8 cellular contexts compared by ENCODE assay signal in the genomic region with DNA sequence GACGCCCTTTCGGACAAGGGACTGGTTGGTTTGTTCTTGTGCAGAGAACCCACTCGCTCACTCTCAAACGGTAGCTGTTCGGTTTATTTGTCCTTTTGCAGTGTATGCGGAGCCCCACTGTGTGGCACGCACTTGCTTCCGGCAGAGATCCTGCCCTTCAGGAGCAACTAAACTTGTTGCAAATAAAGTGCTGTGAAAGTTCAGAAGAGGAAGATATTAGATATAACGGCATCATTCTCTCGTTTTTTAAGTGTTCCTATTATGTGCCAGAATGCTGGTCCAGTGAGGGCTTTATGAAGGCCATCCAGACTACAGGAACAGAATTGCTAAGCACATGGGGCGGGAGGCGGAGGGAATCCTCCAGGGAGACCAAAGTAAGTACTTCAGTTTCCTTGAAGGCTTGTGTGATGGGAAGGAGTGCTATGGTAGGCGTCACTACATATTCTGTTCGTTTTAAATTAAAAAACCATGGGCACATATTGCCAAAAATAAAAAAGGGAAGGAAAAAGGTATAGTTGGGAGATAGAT. TPM values are rescaled to one million over a fixed set of nuclear protein-coding genes. Genes with fewer than 3 reads are reported as not detected.
A peak's percentile ranks its signal among the peaks of the same experiment; 100 is the strongest.
DNase-seq lines count a peak whose midpoint lies in the region; TF ChIP-seq lines count a peak whose summit lies in the region.

No MANE protein-coding gene starts in this region.

- peak overlapping the region; percentile 96 for H3K27ac Mint-ChIP-seq in HFFc6

- H3K36me3 Mint-ChIP-seq in HFFc6 (ENCODE audit: low read depth) = peaks cover 22% of the 10 kb centered on the region; the same call in 1 of the 2 replicates

- peaks cover 53% of the 10 kb centered on the region for H3K4me1 Mint-ChIP-seq in HFFc6 (ENCODE audit: low read depth)

- peaks cover 0 to 17% of the 10 kb centered on the region in 2 donors for H3K36me3 ChIP-seq in adrenal gland (replicated peaks in 1 of 2)
- H3K36me3 ChIP-seq in iPS-15b (ENCODE audit: control insufficient read depth, insufficient read depth, low read length) = no peaks in the 10 kb centered on the region
- peaks cover 27% of the 10 kb centered on the region for H3K36me3 ChIP-seq in smooth muscle cell (ENCODE audit: low read depth)

- no peaks in the 10 kb centered on the region for H3K9me3 Mint-ChIP-seq in HFFc6

- peaks cover 20% of the 10 kb centered on the region for H3K79me2 ChIP-seq in smooth muscle cell (ENCODE audit: low read depth)

- intact Hi-C loops in adrenal gland (cut with DNase I) = no loop called here

- peak overlapping the region; percentile 85 for H3K4me2 ChIP-seq in smooth muscle cell

- peak overlapping the region; percentile 97 for H2AFZ ChIP-seq in smooth muscle cell (ENCODE audit: low read depth)

- H3K4me3 ChIP-seq in adrenal gland (peak overlapping the region; percentile 26 to 97 (median 66)), iPS-15b (ENCODE audit: low read depth, low read length) (peak overlapping the region; percentile 78), smooth muscle cell (peak overlapping the region; percentile 91)

- H3F3A ChIP-seq in smooth muscle cell (ENCODE audit: low read depth) = peaks cover 6% of the 10 kb centered on the region

- peak; percentile 12 to 18 for DNase-seq in stimulated activated CD4-positive, alpha-beta T cell treated with anti-CD3 and anti-CD28 coated beads, Interleukin-4, amount 100 ng/mL, for 48 hours (ENCODE audit: low read depth in 2 of 2)
- no peak for DNase-seq in stimulated activated CD4-positive, alpha-beta T cell treated with anti-CD3 and anti-CD28 coated beads, Interleukin-1b, Interleukin-23, amount 100 ng/mL, for 48 hours
- DNase-seq in HFFc6 = no peak
- DNase-seq in MV-4-11 (lab: John Stamatoyannopoulos, UW) = peak; percentile 44
- peak; percentile 24 to 67 (median 46) for DNase-seq in adrenal gland
- DNase-seq in smooth muscle cell (lab: John Stamatoyannopoulos, UW; ENCODE audit: unreplicated experiment) = no peak
- no peak for DNase-seq in stimulated activated CD4-positive, alpha-beta T cell treated with anti-CD3 and anti-CD28 coated beads, Interleukin-2, amount 100 ng/mL, for 48 hours

- H3K27ac ChIP-seq in adrenal gland = peak overlapping the region; percentile 57 to 90 (median 72)
- peak overlapping the region; percentile 62 for H3K27ac ChIP-seq in smooth muscle cell (ENCODE audit: low read depth)

- TF ChIP-seq CTCF in HFFc6 (IDR thresholded peaks at IDR 0.05) (no peak), adrenal gland (IDR thresholded peaks at IDR 0.05) (no peak), smooth muscle cell (IDR thresholded peaks at IDR 0.05; ENCODE audit: borderline replicate concordance, insufficient read depth, poor library complexity, severe bottlenecking) (no peak)

- H3K9me3 ChIP-seq in adrenal gland (replicated peaks in 1 of 3) (no peaks in the 10 kb centered on the region), iPS-15b (ENCODE audit: control insufficient read depth, insufficient read depth, low read length) (no peaks in the 10 kb centered on the region), smooth muscle cell (replicated peaks; ENCODE audit: low read depth) (no peaks in the 10 kb centered on the region)

- no peak for TF ChIP-seq POLR2A in adrenal gland (IDR thresholded peaks at IDR 0.05)

- peak overlapping the region; percentile 90 for H3K4me3 Mint-ChIP-seq in HFFc6

- H3K27me3 ChIP-seq in adrenal gland (no peaks in the 10 kb centered on the region), iPS-15b (ENCODE audit: control insufficient read depth, insufficient read depth, low read length) (no peaks in the 10 kb centered on the region), smooth muscle cell (ENCODE audit: low read depth) (no peaks in the 10 kb centered on the region)

- H4K20me1 ChIP-seq in smooth muscle cell (ENCODE audit: low read depth) = no peaks in the 10 kb centered on the region

- H3K4me1 ChIP-seq in adrenal gland (replicated peaks in 1 of 2) (peaks cover 12 to 22% of the 10 kb centered on the region in 2 donors), iPS-15b (ENCODE audit: control insufficient read depth, insufficient read depth, low read length) (no peaks in the 10 kb centered on the region), smooth muscle cell (ENCODE audit: low read depth) (peaks cover 18% of the 10 kb centered on the region)

- H3K9ac ChIP-seq in iPS-15b (ENCODE audit: low read depth, low read length) (peak overlapping the region; percentile 84), smooth muscle cell (ENCODE audit: low read depth) (peak overlapping the region; percentile 93)

- WGBS in adrenal gland, 4 donors = 0 to 1% (median 1%) methylated on average over 14 of the region's 14 CpGs
- 9% methylated on average over 14 of the region's 14 CpGs for WGBS in smooth muscle cell (ENCODE audit: low lambda C conversion rate)

- H3K27me3 Mint-ChIP-seq in HFFc6 (ENCODE audit: insufficient read depth) = peaks cover 6% of the 10 kb centered on the region; the same call in 1 of the 2 replicates

RNA-seq across cellular contexts. Expression of a gene that starts 0.5 kb away (rescaled TPM):
- 10 to 100 TPM; 56.9 to 83.1 (median 74.2) TPM for total RNA-seq in HFFc6 (2021; fragmentation: NEBNext Ultra II Directional; extraction: Animal tissue kit (Norgen Biotek cat#: 25700))
- 10 to 100 TPM; 10.6 to 23.8 (median 19.2) TPM for total RNA-seq in adrenal gland
- 10 to 100 TPM in 1 of 3 donors, 1 to 10 TPM in 2; 3.6 to 32.8 (median 5.3) TPM for polyA plus RNA-seq in adrenal gland
- 21.0 and 21.6 TPM in 2 replicates for total RNA-seq in smooth muscle cell
- polyA plus RNA-seq in smooth muscle cell = 22.1 and 32.2 TPM in 2 replicates

RNA-seq across cellular contexts. Expression of a gene that starts 43.1 kb away (rescaled TPM):
- total RNA-seq in HFFc6 (2021; fragmentation: NEBNext Ultra II Directional; extraction: Animal tissue kit (Norgen Biotek cat#: 25700)) = 10 to 100 TPM; 18.2 to 22.6 (median 20.6) TPM
- total RNA-seq in adrenal gland (10 to 100 TPM; 11.8 to 30.9 (median 21.3) TPM), smooth muscle cell (22.0 and 27.7 TPM in 2 replicates)
- polyA plus RNA-seq in adrenal gland (10 to 100 TPM in 1 of 3 donors, 1 to 10 TPM in 2; 6.8 to 32.5 (median 6.8) TPM), smooth muscle cell (10.9 and 11.5 TPM in 2 replicates)

Comparison
In these comparisons a context has a peak if more than half of its experiments do, and no peak if none do; other contexts are left out.
1. DNase-seq: peak in stimulated activated CD4-positive, alpha-beta T cell treated with anti-CD3 and anti-CD28 coated beads, Interleukin-4, amount 100 ng/mL, for 48 hours (2 of 2), MV-4-11 (single experiment) and adrenal gland (7 of 7); none in stimulated activated CD4-positive, alpha-beta T cell treated with anti-CD3 and anti-CD28 coated beads, Interleukin-1b, Interleukin-23, amount 100 ng/mL, for 48 hours (single experiment), HFFc6 (single experiment), smooth muscle cell (single experiment) and stimulated activated CD4-positive, alpha-beta T cell treated with anti-CD3 and anti-CD28 coated beads, Interleukin-2, amount 100 ng/mL, for 48 hours (0 of 2).
2. Peak in every context shown above with its lines, with median percentiles within 50 percentile points of each other: H3K4me3 ChIP-seq.